Comparison of ENCODE assay signal across 8 cellular contexts in the genomic region with DNA sequence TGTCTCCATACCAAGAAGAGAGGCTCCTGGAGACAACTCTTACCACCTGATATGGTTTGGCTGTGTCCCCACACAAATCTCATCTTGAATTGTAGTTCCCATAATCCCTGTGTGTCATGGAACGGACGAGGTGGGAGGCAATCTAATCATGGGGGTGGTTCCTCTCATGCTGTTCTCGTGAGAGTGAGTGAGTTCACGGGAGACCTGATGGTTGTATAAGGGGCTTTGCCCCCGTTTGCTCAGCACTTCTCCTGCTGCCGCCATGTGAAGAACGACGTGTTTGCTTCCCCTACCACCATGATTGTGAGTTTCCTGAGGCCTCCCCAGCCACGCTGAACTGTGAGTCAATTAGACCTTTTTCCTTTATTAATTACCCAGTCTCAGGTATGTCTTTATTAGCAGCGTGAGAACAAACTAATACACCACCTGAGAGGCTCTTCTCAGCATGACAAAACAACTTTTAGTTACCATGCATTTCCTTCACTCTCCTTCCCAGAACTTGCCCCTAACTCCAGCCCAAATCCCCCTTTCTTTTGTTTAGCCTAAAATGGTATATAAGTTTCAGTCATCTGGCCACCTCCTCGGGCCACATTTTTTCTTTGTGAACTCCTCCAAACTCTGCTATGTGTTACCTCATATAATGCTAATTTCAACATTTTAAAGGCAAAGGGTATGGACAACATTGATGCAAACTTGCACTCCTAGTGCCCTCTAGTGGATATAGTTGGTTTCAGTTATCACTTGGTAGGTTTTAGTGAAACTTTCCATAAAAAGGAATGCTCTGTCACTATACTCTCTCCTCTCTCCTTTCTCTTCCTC.
DNase-seq lines count a peak whose midpoint lies in the region; ATAC-seq and TF ChIP-seq lines count a peak whose summit lies in the region.

No MANE protein-coding gene starts in this region.

- H3K79me2 ChIP-seq in Loucy (ENCODE audit: insufficient read depth, low read length), result no peaks in the 10 kb centered on the region

- H3K36me3 ChIP-seq in Loucy (ENCODE audit: insufficient read depth, low read length), result no peaks in the 10 kb centered on the region

- H2AFZ ChIP-seq in Loucy (ENCODE audit: low read length), result peak overlapping the region; percentile 30; the same call in 1 of the 2 replicates

- H3F3A ChIP-seq in Loucy (ENCODE audit: low read depth), result no peaks in the 10 kb centered on the region

- no peaks in the 10 kb centered on the region for H3K9me3 ChIP-seq in Loucy (ENCODE audit: insufficient read depth, low read depth, low read length)

- peaks cover 5% of the 10 kb centered on the region for H3K4me1 ChIP-seq in Loucy (ENCODE audit: insufficient read depth, low read length, poor library complexity, severe bottlenecking)

- DNase-seq in NCI-H2081 (lab: John Stamatoyannopoulos, UW), result peak; percentile 49 to 54
- no peak for DNase-seq in NCI-H2081 treated with DMSO at 0.1 percent for 48 hours (lab: John Stamatoyannopoulos, UW)
- peak; percentile 23 for DNase-seq in SHP77 treated with DMSO at 0.1 percent for 48 hours (lab: John Stamatoyannopoulos, UW)
- peak; percentile 48 for DNase-seq in fibroblast of gingiva (ENCODE audit: low read depth)
- DNase-seq in non-pigmented ciliary epithelial cell (ENCODE audit: low read depth), result peak; percentile 20
- DNase-seq in GOT3 (lab: John Stamatoyannopoulos, UW), result no peak

- H3K9me2 ChIP-seq in Loucy (replicated peaks; ENCODE audit: low read depth, low read length), result no peaks in the 10 kb centered on the region

- TF ChIP-seq CTCF in Loucy (conservative IDR thresholded peaks at IDR 0.05; ENCODE audit: low read length), result peak; percentile 89

- H3K4me3 ChIP-seq in Loucy (ENCODE audit: low read length, poor library complexity, severe bottlenecking), result no peak overlapping the region

- no peak overlapping the region for H3K4me2 ChIP-seq in Loucy (ENCODE audit: low read depth, low read length, poor library complexity, severe bottlenecking)

- H3K9ac ChIP-seq in Loucy (ENCODE audit: low read depth, low read length, poor library complexity, severe bottlenecking), result no peak overlapping the region

- H4K20me1 ChIP-seq in Loucy (ENCODE audit: insufficient read depth, low read length, poor library complexity, severe bottlenecking), result no peaks in the 10 kb centered on the region

- no peaks in the 10 kb centered on the region for H3K27me3 ChIP-seq in Loucy (ENCODE audit: insufficient read depth, low read length, poor library complexity, severe bottlenecking)

- ATAC-seq in GM21723 (IDR thresholded peaks at IDR 0.05; ENCODE audit: unreplicated experiment), result peak; percentile 80

Comparison
In these comparisons a context has a peak if more than half of its experiments do, and no peak if none do; other contexts are left out.
1. DNase-seq: peak in NCI-H2081 (2 of 2), SHP77 treated with DMSO at 0.1 percent for 48 hours (single experiment), fibroblast of gingiva (single experiment) and non-pigmented ciliary epithelial cell (single experiment); none in NCI-H2081 treated with DMSO at 0.1 percent for 48 hours (single experiment) and GOT3 (single experiment).